In the genomic region with DNA sequence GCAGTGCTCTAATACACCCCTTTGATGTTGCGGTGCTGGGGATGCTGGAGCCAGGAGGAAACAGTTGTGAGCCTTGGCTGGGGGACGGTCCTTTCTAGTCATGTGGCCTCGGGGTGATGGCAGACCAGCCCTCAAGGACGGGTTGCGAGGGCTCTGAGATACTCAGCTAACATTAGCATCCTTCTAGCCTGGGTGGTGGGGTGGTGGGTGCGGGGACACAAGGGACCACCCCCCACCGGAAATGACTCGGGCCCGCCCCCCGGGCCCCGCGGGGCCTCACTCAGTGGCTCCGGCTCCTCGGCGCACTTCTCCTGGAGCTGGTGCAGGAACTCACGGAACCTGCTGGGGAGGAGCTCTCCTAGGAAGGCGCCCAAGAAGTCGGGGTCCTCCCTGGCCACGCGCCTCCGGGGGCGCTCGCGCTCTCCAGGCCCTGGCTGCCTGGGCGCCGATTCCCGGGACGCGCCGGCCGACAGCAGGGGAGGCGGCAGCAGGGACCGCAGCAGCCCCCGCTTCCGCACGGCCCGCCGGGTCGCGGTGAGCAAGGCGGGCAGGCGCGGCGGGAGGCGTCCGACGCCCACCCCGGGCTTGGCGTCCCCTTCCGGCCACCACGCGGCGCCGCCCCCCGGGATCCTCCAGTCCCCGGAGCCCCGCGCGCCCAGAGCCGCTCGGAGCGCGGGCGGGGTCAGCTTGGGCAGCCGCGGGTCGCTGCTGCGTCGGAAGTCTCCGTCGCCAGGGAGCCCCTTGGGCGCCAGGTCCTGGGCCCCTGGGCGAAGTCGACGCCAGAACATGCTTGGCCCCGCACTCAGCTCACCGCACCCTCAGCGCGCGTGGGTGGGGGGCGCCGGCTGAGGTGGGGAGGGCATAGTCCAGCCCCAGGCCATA, we compare ENCODE assay signal across 1 cellular context.
TF ChIP-seq lines count a peak whose summit lies in the region.

No MANE protein-coding gene starts in this region.

TF ChIP-seq in GM23338, 12 proteins besides CTCF, POLR2A, EP300 and RAD21 (continued from another document):
- TF ChIP-seq, protein P1, sequence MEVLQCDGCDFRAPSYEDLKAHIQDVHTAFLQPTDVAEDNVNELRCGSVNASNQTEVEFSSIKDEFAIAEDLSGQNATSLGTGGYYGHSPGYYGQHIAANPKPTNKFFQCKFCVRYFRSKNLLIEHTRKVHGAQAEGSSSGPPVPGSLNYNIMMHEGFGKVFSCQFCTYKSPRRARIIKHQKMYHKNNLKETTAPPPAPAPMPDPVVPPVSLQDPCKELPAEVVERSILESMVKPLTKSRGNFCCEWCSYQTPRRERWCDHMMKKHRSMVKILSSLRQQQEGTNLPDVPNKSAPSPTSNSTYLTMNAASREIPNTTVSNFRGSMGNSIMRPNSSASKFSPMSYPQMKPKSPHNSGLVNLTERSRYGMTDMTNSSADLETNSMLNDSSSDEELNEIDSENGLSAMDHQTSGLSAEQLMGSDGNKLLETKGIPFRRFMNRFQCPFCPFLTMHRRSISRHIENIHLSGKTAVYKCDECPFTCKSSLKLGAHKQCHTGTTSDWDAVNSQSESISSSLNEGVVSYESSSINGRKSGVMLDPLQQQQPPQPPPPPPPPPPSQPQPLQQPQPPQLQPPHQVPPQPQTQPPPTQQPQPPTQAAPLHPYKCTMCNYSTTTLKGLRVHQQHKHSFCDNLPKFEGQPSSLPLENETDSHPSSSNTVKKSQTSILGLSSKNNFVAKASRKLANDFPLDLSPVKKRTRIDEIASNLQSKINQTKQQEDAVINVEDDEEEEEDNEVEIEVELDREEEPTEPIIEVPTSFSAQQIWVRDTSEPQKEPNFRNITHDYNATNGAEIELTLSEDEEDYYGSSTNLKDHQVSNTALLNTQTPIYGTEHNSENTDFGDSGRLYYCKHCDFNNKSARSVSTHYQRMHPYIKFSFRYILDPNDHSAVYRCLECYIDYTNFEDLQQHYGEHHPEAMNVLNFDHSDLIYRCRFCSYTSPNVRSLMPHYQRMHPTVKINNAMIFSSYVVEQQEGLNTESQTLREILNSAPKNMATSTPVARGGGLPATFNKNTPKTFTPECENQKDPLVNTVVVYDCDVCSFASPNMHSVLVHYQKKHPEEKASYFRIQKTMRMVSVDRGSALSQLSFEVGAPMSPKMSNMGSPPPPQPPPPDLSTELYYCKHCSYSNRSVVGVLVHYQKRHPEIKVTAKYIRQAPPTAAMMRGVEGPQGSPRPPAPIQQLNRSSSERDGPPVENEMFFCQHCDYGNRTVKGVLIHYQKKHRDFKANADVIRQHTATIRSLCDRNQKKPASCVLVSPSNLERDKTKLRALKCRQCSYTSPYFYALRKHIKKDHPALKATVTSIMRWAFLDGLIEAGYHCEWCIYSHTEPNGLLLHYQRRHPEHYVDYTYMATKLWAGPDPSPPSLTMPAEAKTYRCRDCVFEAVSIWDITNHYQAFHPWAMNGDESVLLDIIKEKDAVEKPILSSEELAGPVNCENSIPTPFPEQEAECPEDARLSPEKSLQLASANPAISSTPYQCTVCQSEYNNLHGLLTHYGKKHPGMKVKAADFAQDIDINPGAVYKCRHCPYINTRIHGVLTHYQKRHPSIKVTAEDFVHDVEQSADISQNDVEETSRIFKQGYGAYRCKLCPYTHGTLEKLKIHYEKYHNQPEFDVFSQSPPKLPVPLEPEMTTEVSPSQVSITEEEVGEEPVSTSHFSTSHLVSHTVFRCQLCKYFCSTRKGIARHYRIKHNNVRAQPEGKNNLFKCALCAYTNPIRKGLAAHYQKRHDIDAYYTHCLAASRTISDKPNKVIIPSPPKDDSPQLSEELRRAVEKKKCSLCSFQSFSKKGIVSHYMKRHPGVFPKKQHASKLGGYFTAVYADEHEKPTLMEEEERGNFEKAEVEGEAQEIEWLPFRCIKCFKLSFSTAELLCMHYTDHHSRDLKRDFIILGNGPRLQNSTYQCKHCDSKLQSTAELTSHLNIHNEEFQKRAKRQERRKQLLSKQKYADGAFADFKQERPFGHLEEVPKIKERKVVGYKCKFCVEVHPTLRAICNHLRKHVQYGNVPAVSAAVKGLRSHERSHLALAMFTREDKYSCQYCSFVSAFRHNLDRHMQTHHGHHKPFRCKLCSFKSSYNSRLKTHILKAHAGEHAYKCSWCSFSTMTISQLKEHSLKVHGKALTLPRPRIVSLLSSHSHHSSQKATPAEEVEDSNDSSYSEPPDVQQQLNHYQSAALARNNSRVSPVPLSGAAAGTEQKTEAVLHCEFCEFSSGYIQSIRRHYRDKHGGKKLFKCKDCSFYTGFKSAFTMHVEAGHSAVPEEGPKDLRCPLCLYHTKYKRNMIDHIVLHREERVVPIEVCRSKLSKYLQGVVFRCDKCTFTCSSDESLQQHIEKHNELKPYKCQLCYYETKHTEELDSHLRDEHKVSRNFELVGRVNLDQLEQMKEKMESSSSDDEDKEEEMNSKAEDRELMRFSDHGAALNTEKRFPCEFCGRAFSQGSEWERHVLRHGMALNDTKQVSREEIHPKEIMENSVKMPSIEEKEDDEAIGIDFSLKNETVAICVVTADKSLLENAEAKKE (CRISPR knock-in tag; IDR thresholded peaks at IDR 0.05): no peak
